ENCODE assay signal across 10 cellular contexts in the genomic region with DNA sequence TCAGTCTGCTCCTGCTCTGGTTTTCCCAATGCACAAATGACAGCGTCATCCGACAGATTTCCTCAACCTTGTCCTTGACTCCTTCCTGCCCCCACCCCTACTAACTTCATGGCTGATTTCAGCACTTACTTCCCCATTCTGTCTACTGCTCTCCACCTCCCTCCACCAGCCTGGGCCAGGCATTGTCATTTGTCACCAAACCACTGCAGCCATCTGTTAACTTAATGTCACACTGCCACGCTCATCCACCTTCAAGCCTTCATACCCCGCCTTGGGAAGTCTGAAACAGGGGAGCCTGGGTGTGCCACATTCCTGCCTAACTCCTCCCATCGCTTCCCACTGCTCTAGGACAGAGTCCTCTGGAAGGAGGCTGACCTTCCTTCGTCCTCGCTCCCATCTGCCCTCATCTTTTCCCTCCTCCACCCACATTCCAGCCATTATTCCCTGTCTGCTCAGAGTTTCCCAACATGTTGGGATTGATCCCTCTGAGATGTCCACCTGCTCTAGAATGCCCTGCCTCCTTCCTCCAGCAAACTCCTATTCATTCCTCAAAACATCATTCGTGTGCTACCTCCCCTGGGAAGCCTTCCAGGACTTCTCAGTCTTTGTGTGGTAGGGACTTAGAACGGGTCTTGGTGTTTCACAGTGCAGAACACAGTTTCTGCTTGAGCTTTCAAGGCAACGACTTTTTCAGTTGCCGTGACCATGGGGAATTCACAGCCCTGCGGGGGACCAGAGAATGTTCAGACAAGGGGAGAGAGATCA. TPM values are rescaled to one million over a fixed set of nuclear protein-coding genes. Genes with fewer than 3 reads are reported as not detected.
DNase-seq lines count a peak whose midpoint lies in the region; ATAC-seq and TF ChIP-seq lines count a peak whose summit lies in the region.
"Had no signal": no experiment of that assay in that cellular context is flagged by ENCODE, and none has a peak within 500 bp of the region (broad histone marks: within the 10 kb centered on the region; RNA-seq: fewer than 3 reads in every experiment).

No MANE protein-coding gene starts in this region.

- no peak overlapping the region for H3K4me3 ChIP-seq in thoracic aorta
- no peak overlapping the region for H3K4me3 ChIP-seq in CD8-positive, alpha-beta T cell (ENCODE audit: low read depth, low read length)

- CTCF ChIA-PET in CD8-positive, alpha-beta T cell (lab: Charles Lee), result no interaction called here

- TF ChIP-seq CTCF in thoracic aorta (IDR thresholded peaks at IDR 0.05), result no peak
- no peak for TF ChIP-seq CTCF in CD8-positive, alpha-beta T cell (IDR thresholded peaks at IDR 0.05)

- H3K36me3 Mint-ChIP-seq in CD8-positive, alpha-beta T cell, result no peaks in the 10 kb centered on the region
- H3K36me3 Mint-ChIP-seq: naive thymus-derived CD8-positive, alpha-beta T cell had no signal

- no peak overlapping the region for H3K4me3 Mint-ChIP-seq in CD8-positive, alpha-beta T cell

- intact Hi-C loops in CD8-positive, alpha-beta T cell (cut with DNase I, micrococcal nuclease), result no loop called here

- peaks cover 15% of the 10 kb centered on the region for H3K4me1 Mint-ChIP-seq in CD8-positive, alpha-beta T cell (ENCODE audit: low read depth)

- H3K27ac Mint-ChIP-seq in CD8-positive, alpha-beta T cell, result no peak overlapping the region

- DNase-seq in NCI-H1694 treated with DMSO at 0.1 percent for 48 hours (lab: John Stamatoyannopoulos, UW), result peak; percentile 7
- no peak for DNase-seq in NCI-H1694 (lab: John Stamatoyannopoulos, UW)
- DNase-seq in NAMALWA (ENCODE audit: low spot score), result peak; percentile 54
- DNase-seq in germinal center (ENCODE audit: low spot score), result peak; percentile 77
- no peak for DNase-seq in thoracic aorta (ENCODE audit: low spot score)
- DNase-seq in NCI-H146 treated with DMSO at 0.1 percent for 48 hours (lab: John Stamatoyannopoulos, UW; ENCODE audit: unreplicated experiment), result no peak
- DNase-seq in CD8-positive, alpha-beta T cell, result no peak
- no peak for DNase-seq in NCI-H510A (lab: John Stamatoyannopoulos, UW)
- DNase-seq: NCI-H1417 treated with DMSO at 0.1 percent for 48 hours had no signal

- no peak for ATAC-seq in thoracic aorta (ENCODE audit: insufficient number of reproducible peaks, low FRiP score, low read depth)
- no peak for ATAC-seq in CD8-positive, alpha-beta T cell
- ATAC-seq: naive thymus-derived CD8-positive, alpha-beta T cell had no signal

- no peaks in the 10 kb centered on the region for H3K9me3 ChIP-seq in thoracic aorta
- no peaks in the 10 kb centered on the region for H3K9me3 ChIP-seq in CD8-positive, alpha-beta T cell (ENCODE audit: low read length)

- H3K9me3 Mint-ChIP-seq in CD8-positive, alpha-beta T cell, result no peaks in the 10 kb centered on the region
- H3K9me3 Mint-ChIP-seq: naive thymus-derived CD8-positive, alpha-beta T cell had no signal

- H3K27ac ChIP-seq in thoracic aorta, result peak overlapping the region; percentile 70 to 77
- no peak overlapping the region for H3K27ac ChIP-seq in CD8-positive, alpha-beta T cell (ENCODE audit: low read depth, low read length)

- H3K36me3 ChIP-seq in thoracic aorta, result no peaks in the 10 kb centered on the region
- H3K36me3 ChIP-seq in CD8-positive, alpha-beta T cell (ENCODE audit: insufficient read depth, low read length), result no peaks in the 10 kb centered on the region

- peaks cover 5% of the 10 kb centered on the region for H3K27me3 Mint-ChIP-seq in CD8-positive, alpha-beta T cell (ENCODE audit: low read depth)

- no peaks in the 10 kb centered on the region for H3K27me3 ChIP-seq in thoracic aorta (replicated peaks; ENCODE audit: insufficient read depth)
- no peaks in the 10 kb centered on the region for H3K27me3 ChIP-seq in CD8-positive, alpha-beta T cell (ENCODE audit: insufficient read depth, low read length)

- peaks cover 30 to 88% of the 10 kb centered on the region in 2 donors for H3K4me1 ChIP-seq in thoracic aorta (ENCODE audit: control insufficient read depth in 1 of 2, low read depth in 2 of 2)
- peaks cover 12% of the 10 kb centered on the region for H3K4me1 ChIP-seq in CD8-positive, alpha-beta T cell (ENCODE audit: insufficient read depth, low read length)

- POLR2A ChIA-PET in CD8-positive, alpha-beta T cell (lab: Charles Lee), result no interaction called here

RNA-seq across cellular contexts. Expression of gene SMAD7, which starts 42.2 kb away (rescaled TPM):
- total RNA-seq in thoracic aorta, result 100 to 1,000 TPM in 1 of 2 donors, 10 to 100 TPM in 1; 80.8 to 107 TPM
- total RNA-seq in CD8-positive, alpha-beta T cell, result 100 to 1,000 TPM; 227 to 236 TPM

Comparison
In these comparisons a context has a peak if more than half of its experiments do, and no peak if none do; other contexts are left out.
1. DNase-seq: peak in NCI-H1694 treated with DMSO at 0.1 percent for 48 hours (single experiment), NAMALWA (single experiment) and germinal center (single experiment); none in NCI-H1694 (single experiment), thoracic aorta (single experiment), NCI-H146 treated with DMSO at 0.1 percent for 48 hours (single experiment), CD8-positive, alpha-beta T cell (0 of 7) and NCI-H510A (single experiment).